Comparison of ENCODE assay signal across 8 cellular contexts in genomic region chr3:23945653-23945902, GRCh38. TPM values are rescaled to one million over a fixed set of nuclear protein-coding genes. Genes with fewer than 3 reads are reported as not detected.
A peak's percentile ranks its signal among the peaks of the same experiment; 100 is the strongest.
DNase-seq lines count a peak whose midpoint lies in the region; ATAC-seq and TF ChIP-seq lines count a peak whose summit lies in the region.

No MANE protein-coding gene starts in this region.

- H3K4me2 ChIP-seq in osteoblast (ENCODE audit: insufficient read depth, low read length): no peak overlapping the region

- no peak overlapping the region for H2AFZ ChIP-seq in osteoblast (ENCODE audit: low read length)

- H3K36me3 ChIP-seq in NT2/D1 (ENCODE audit: insufficient read depth, insufficient read length, low read length) (no peaks in the 10 kb centered on the region), osteoblast (ENCODE audit: insufficient read depth, low read length) (no peaks in the 10 kb centered on the region)

- peaks cover 37% of the 10 kb centered on the region for H4K20me1 ChIP-seq in osteoblast (ENCODE audit: insufficient read depth, low read length)

- DNase-seq in NT2/D1 (ENCODE audit: low read depth, low spot score): no peak
- DNase-seq in epithelial cell of esophagus (ENCODE audit: low read depth): no peak
- DNase-seq in osteoblast (ENCODE audit: insufficient read length, low spot score, missing footprints): no peak
- no peak for DNase-seq in epidermal melanocyte (ENCODE audit: insufficient read length, low spot score)
- DNase-seq in NCI-H345 treated with DMSO at 0.1 percent for 48 hours (lab: John Stamatoyannopoulos, UW; ENCODE audit: unreplicated experiment): no peak

- H3K9me3 ChIP-seq in NT2/D1 (ENCODE audit: insufficient read depth, low read length): no peaks in the 10 kb centered on the region
- no peaks in the 10 kb centered on the region for H3K9me3 ChIP-seq in osteoblast (ENCODE audit: low read depth, low read length)

- peaks cover 39% of the 10 kb centered on the region for H3K79me2 ChIP-seq in osteoblast (ENCODE audit: insufficient read depth, low read length)

- H3K9ac ChIP-seq in NT2/D1 (ENCODE audit: insufficient read length, low read depth): peak overlapping the region; percentile 52

- TF ChIP-seq CTCF in C4-2B (conservative IDR thresholded peaks at IDR 0.05) (no peak), epithelial cell of esophagus (IDR thresholded peaks at IDR 0.05; ENCODE audit: insufficient read depth, low read depth, low read length, missing control alignments) (no peak), osteoblast (IDR thresholded peaks at IDR 0.05; ENCODE audit: extremely low read depth, low read depth, low read length) (no peak)

- H3K27me3 ChIP-seq in NT2/D1 (ENCODE audit: insufficient read depth, insufficient read length) (no peaks in the 10 kb centered on the region), osteoblast (ENCODE audit: insufficient read depth, low read length) (peaks cover 12% of the 10 kb centered on the region)

- H3K27ac ChIP-seq in C4-2B (peak overlapping the region; percentile 88), osteoblast (ENCODE audit: low read depth, low read length) (peak overlapping the region; percentile 25)

- no peaks in the 10 kb centered on the region for H3K4me1 ChIP-seq in NT2/D1 (ENCODE audit: insufficient read depth, insufficient read length)
- peaks cover 23% of the 10 kb centered on the region for H3K4me1 ChIP-seq in osteoblast (ENCODE audit: insufficient read depth, low read length)

- ATAC-seq in HG03439 (IDR thresholded peaks at IDR 0.05; ENCODE audit: unreplicated experiment) (no peak), GM21717 (IDR thresholded peaks at IDR 0.05; ENCODE audit: unreplicated experiment) (no peak)

- H3K4me3 ChIP-seq in NT2/D1 (ENCODE audit: insufficient read length, low read depth): peak overlapping the region; percentile 53
- H3K4me3 ChIP-seq in epithelial cell of esophagus (ENCODE audit: low read length): peak overlapping the region; percentile 46
- H3K4me3 ChIP-seq in osteoblast (ENCODE audit: insufficient read depth, low read length): peak overlapping the region; percentile 93

RNA-seq across cellular contexts. Expression of gene NR1D2, which starts 0.5 kb away (rescaled TPM):
- 70.6 and 77.5 TPM in 2 replicates for total RNA-seq in osteoblast

RNA-seq across cellular contexts. Expression of gene RPL15, which starts 28.6 kb away (rescaled TPM):
- 1,871 and 2,086 TPM in 2 replicates for total RNA-seq in osteoblast

RNA-seq across cellular contexts. Expression of gene NKIRAS1, which starts 28.8 kb away (rescaled TPM):
- 11.9 and 14.7 TPM in 2 replicates for total RNA-seq in osteoblast
